Comparison of ENCODE assay signal across 8 cellular contexts in genomic region chr13:94548382-94549240, GRCh38. TPM values are rescaled to one million over a fixed set of nuclear protein-coding genes. Genes with fewer than 3 reads are reported as not detected.
DNase-seq lines count a peak whose midpoint lies in the region; ATAC-seq and TF ChIP-seq lines count a peak whose summit lies in the region.

No MANE protein-coding gene starts in this region.

- H3K36me3 ChIP-seq in GM23338 (ENCODE audit: insufficient read depth) (no peaks in the 10 kb centered on the region), KOPT-K1 (ENCODE audit: insufficient read depth, low read length) (no peaks in the 10 kb centered on the region), lower lobe of right lung (no peaks in the 10 kb centered on the region)

- H3K27ac ChIP-seq in GM23338 (ENCODE audit: low read depth): peak overlapping the region; percentile 95
- H3K27ac ChIP-seq in KOPT-K1 (ENCODE audit: low read depth, low read length, poor library complexity, severe bottlenecking): peak overlapping the region; percentile 95
- H3K27ac ChIP-seq in dorsolateral prefrontal cortex: peak overlapping the region; percentile 72 to 99 (median 97)
- peak overlapping the region; percentile 94 for H3K27ac ChIP-seq in lower lobe of right lung

- H3K79me2 ChIP-seq in GM23338 (replicated peaks; ENCODE audit: insufficient read depth): no peaks in the 10 kb centered on the region

- peak overlapping the region; percentile 83 for H3K4me3 Mint-ChIP-seq in GM23338
- peak overlapping the region; percentile 94 for H3K4me3 Mint-ChIP-seq in T-helper 2 cell treated with Interferon-gamma antibody and Interleukin-4, amounts not matched to agents 5 μg/mL and 100 μg/mL, for 36 hours
- peak overlapping the region; percentile 76 for H3K4me3 Mint-ChIP-seq in stimulated activated effector memory CD8-positive, alpha-beta T cell treated with anti-CD3 and anti-CD28 coated beads, Interleukin-12 subunit alpha, Interleukin-12 subunit beta, amount 100 ng/mL, for 72 hours

- no peaks in the 10 kb centered on the region; the same call in 1 of the 2 replicates for H3F3A ChIP-seq in GM23338 (replicated peaks; ENCODE audit: low read depth)

- H2AFZ ChIP-seq in GM23338: peak overlapping the region; percentile 86

- H3K27ac Mint-ChIP-seq in GM23338: peak overlapping the region; percentile 94
- peak overlapping the region; percentile 95 for H3K27ac Mint-ChIP-seq in T-helper 2 cell treated with Interferon-gamma antibody and Interleukin-4, amounts not matched to agents 5 μg/mL and 100 μg/mL, for 36 hours
- H3K27ac Mint-ChIP-seq in stimulated activated effector memory CD8-positive, alpha-beta T cell treated with anti-CD3 and anti-CD28 coated beads, Interleukin-12 subunit alpha, Interleukin-12 subunit beta, amount 100 ng/mL, for 72 hours: peak overlapping the region; percentile 100

- intact Hi-C loops in dorsolateral prefrontal cortex (cut with DNase I) (loop anchor here (2.0 to 5.0 kb wide), 3 partner anchors 46 to 116 kb away; partner anchors contain the start of gene GPR180 (in 1 of the 2)), lower lobe of right lung (cut with DNase I) (no loop called here)

- H3K27me3 ChIP-seq in GM23338 (ENCODE audit: insufficient read depth) (no peaks in the 10 kb centered on the region), dorsolateral prefrontal cortex (no peaks in the 10 kb centered on the region), lower lobe of right lung (ENCODE audit: low read depth) (no peaks in the 10 kb centered on the region)

- ATAC-seq in GM23338 (peak; percentile 75), lower lobe of right lung (peak; percentile 71 to 72)
- peak; percentile 58 for ATAC-seq in stimulated activated effector memory CD8-positive, alpha-beta T cell treated with anti-CD3 and anti-CD28 coated beads, Interleukin-12 subunit alpha, Interleukin-12 subunit beta, amount 100 ng/mL, for 72 hours

- no peaks in the 10 kb centered on the region for H4K20me1 ChIP-seq in GM23338 (replicated peaks; ENCODE audit: insufficient read depth)

- H3K9me3 ChIP-seq in KOPT-K1 (ENCODE audit: insufficient read depth, low read length, poor library complexity, severe bottlenecking) (no peaks in the 10 kb centered on the region), lower lobe of right lung (no peaks in the 10 kb centered on the region)

- H3K4me3 ChIP-seq in GM23338 (peak overlapping the region; percentile 75), dorsolateral prefrontal cortex (peak overlapping the region; percentile 57 to 97 (median 81)), lower lobe of right lung (peak overlapping the region; percentile 84)

- H3K4me1 Mint-ChIP-seq in GM23338: peaks cover 33% of the 10 kb centered on the region
- peaks cover 11% of the 10 kb centered on the region for H3K4me1 Mint-ChIP-seq in T-helper 2 cell treated with Interferon-gamma antibody and Interleukin-4, amounts not matched to agents 5 μg/mL and 100 μg/mL, for 36 hours (ENCODE audit: low read depth)
- H3K4me1 Mint-ChIP-seq in stimulated activated effector memory CD8-positive, alpha-beta T cell treated with anti-CD3 and anti-CD28 coated beads, Interleukin-12 subunit alpha, Interleukin-12 subunit beta, amount 100 ng/mL, for 72 hours: peaks cover 22% of the 10 kb centered on the region

- no peaks in the 10 kb centered on the region for H3K9me2 ChIP-seq in GM23338 (ENCODE audit: insufficient read depth)

- TF ChIP-seq CTCF in GM23338 (conservative IDR thresholded peaks at IDR 0.05; ENCODE audit: low read depth in 2 of 2): peak; percentile 30 to 54; a peak in 2 of 4 replicates
- peak in 15 of 56 donors; percentile 6 to 47 (median 18) for TF ChIP-seq CTCF in dorsolateral prefrontal cortex (IDR thresholded peaks at IDR 0.05 in 54 of 56, conservative IDR thresholded peaks at IDR 0.05 in 2 of 56; ENCODE audit: low read depth in 1 of 56, partially characterized antibody in 56 of 56)
- peak; percentile 24 for TF ChIP-seq CTCF in lower lobe of right lung (IDR thresholded peaks at IDR 0.05)

- peaks cover 26% of the 10 kb centered on the region for H3K4me1 ChIP-seq in GM23338 (ENCODE audit: insufficient read depth)
- peaks cover 9% of the 10 kb centered on the region for H3K4me1 ChIP-seq in lower lobe of right lung

- DNase-seq in NCI-H2029 (lab: John Stamatoyannopoulos, UW) (peak; percentile 43), NCI-H2029 treated with DMSO at 0.1 percent for 48 hours (lab: John Stamatoyannopoulos, UW) (no peak), GM23338 (ENCODE audit: low spot score) (peak; percentile 80), dorsolateral prefrontal cortex (peak; percentile 33 to 66 (median 48)), lower lobe of right lung (peak; percentile 71)
- DNase-seq in T-helper 2 cell treated with Interferon-gamma antibody and Interleukin-4, amounts not matched to agents 5 μg/mL and 100 μg/mL, for 36 hours (ENCODE audit: low spot score): no peak
- no peak for DNase-seq in stimulated activated effector memory CD8-positive, alpha-beta T cell treated with anti-CD3 and anti-CD28 coated beads, Interleukin-12 subunit alpha, Interleukin-12 subunit beta, amount 100 ng/mL, for 72 hours (ENCODE audit: low spot score in 2 of 2)

- H3K27me3 Mint-ChIP-seq in GM23338 (ENCODE audit: insufficient read depth, low read depth, poor library complexity): peaks cover 20% of the 10 kb centered on the region
- peaks cover 18% of the 10 kb centered on the region for H3K27me3 Mint-ChIP-seq in T-helper 2 cell treated with Interferon-gamma antibody and Interleukin-4, amounts not matched to agents 5 μg/mL and 100 μg/mL, for 36 hours (ENCODE audit: low read depth)

- peaks cover 6% of the 10 kb centered on the region; the same call in 2 of the 3 replicates for H3K36me3 Mint-ChIP-seq in GM23338 (ENCODE audit: low read depth)
- peaks cover 9% of the 10 kb centered on the region for H3K36me3 Mint-ChIP-seq in T-helper 2 cell treated with Interferon-gamma antibody and Interleukin-4, amounts not matched to agents 5 μg/mL and 100 μg/mL, for 36 hours (ENCODE audit: low read depth)
- peaks cover 27% of the 10 kb centered on the region for H3K36me3 Mint-ChIP-seq in stimulated activated effector memory CD8-positive, alpha-beta T cell treated with anti-CD3 and anti-CD28 coated beads, Interleukin-12 subunit alpha, Interleukin-12 subunit beta, amount 100 ng/mL, for 72 hours

- H3K9me3 Mint-ChIP-seq in GM23338: peaks cover 9% of the 10 kb centered on the region; the same call in 2 of the 3 replicates
- H3K9me3 Mint-ChIP-seq in T-helper 2 cell treated with Interferon-gamma antibody and Interleukin-4, amounts not matched to agents 5 μg/mL and 100 μg/mL, for 36 hours: peaks cover 7% of the 10 kb centered on the region
- H3K9me3 Mint-ChIP-seq in stimulated activated effector memory CD8-positive, alpha-beta T cell treated with anti-CD3 and anti-CD28 coated beads, Interleukin-12 subunit alpha, Interleukin-12 subunit beta, amount 100 ng/mL, for 72 hours: no peaks in the 10 kb centered on the region

- H3K4me2 ChIP-seq in GM23338: peak overlapping the region; percentile 81

TF ChIP-seq in GM23338, 12 proteins besides CTCF, POLR2A, EP300 and RAD21:
- TF ChIP-seq ZNF331 (CRISPR knock-in tag; IDR thresholded peaks at IDR 0.05; ENCODE audit: low read depth): no peak
- TF ChIP-seq, protein P1, sequence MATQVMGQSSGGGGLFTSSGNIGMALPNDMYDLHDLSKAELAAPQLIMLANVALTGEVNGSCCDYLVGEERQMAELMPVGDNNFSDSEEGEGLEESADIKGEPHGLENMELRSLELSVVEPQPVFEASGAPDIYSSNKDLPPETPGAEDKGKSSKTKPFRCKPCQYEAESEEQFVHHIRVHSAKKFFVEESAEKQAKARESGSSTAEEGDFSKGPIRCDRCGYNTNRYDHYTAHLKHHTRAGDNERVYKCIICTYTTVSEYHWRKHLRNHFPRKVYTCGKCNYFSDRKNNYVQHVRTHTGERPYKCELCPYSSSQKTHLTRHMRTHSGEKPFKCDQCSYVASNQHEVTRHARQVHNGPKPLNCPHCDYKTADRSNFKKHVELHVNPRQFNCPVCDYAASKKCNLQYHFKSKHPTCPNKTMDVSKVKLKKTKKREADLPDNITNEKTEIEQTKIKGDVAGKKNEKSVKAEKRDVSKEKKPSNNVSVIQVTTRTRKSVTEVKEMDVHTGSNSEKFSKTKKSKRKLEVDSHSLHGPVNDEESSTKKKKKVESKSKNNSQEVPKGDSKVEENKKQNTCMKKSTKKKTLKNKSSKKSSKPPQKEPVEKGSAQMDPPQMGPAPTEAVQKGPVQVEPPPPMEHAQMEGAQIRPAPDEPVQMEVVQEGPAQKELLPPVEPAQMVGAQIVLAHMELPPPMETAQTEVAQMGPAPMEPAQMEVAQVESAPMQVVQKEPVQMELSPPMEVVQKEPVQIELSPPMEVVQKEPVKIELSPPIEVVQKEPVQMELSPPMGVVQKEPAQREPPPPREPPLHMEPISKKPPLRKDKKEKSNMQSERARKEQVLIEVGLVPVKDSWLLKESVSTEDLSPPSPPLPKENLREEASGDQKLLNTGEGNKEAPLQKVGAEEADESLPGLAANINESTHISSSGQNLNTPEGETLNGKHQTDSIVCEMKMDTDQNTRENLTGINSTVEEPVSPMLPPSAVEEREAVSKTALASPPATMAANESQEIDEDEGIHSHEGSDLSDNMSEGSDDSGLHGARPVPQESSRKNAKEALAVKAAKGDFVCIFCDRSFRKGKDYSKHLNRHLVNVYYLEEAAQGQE (IDR thresholded peaks at IDR 0.05; ENCODE audit: unreplicated experiment): no peak

RNA-seq across cellular contexts. Expression of gene TGDS, which starts 47.3 kb away (rescaled TPM):
- total RNA-seq in GM23338 (2014; rRNA removed; shearing (Covaris generic)): 19.6 and 23.9 TPM in 2 replicates
- 18.1 and 18.4 TPM in 2 replicates for polyA plus RNA-seq in GM23338 (2016; fragmentation: Nextera tagmentation; extraction: Ambion mirVana)
- total RNA-seq in dorsolateral prefrontal cortex (1 to 10 TPM; 2.8 to 9.4 (median 5.8) TPM), lower lobe of right lung (10.5 TPM)

RNA-seq across cellular contexts. Expression of gene GPR180, which starts 53.0 kb away (rescaled TPM):
- 8.7 and 9.5 TPM in 2 replicates for total RNA-seq in GM23338 (2014; rRNA removed; shearing (Covaris generic))
- polyA plus RNA-seq in GM23338 (2016; fragmentation: Nextera tagmentation; extraction: Ambion mirVana): 3.1 and 3.7 TPM in 2 replicates
- total RNA-seq in dorsolateral prefrontal cortex (10 to 100 TPM in 95 of 120 experiments, 1 to 10 TPM in 25; 7.3 to 15.0 (median 11.3) TPM), lower lobe of right lung (5.5 TPM)

Comparison
In these comparisons a context has a peak if more than half of its experiments do, and no peak if none do; other contexts are left out.
1. DNase-seq: peak in NCI-H2029 (single experiment), GM23338 (single experiment), dorsolateral prefrontal cortex (10 of 10) and lower lobe of right lung (single experiment); none in NCI-H2029 treated with DMSO at 0.1 percent for 48 hours (single experiment), T-helper 2 cell treated with Interferon-gamma antibody and Interleukin-4, amounts not matched to agents 5 μg/mL and 100 μg/mL, for 36 hours (single experiment) and stimulated activated effector memory CD8-positive, alpha-beta T cell treated with anti-CD3 and anti-CD28 coated beads, Interleukin-12 subunit alpha, Interleukin-12 subunit beta, amount 100 ng/mL, for 72 hours (0 of 2).
2. Peak in every context shown above with its lines, with median percentiles within 50 percentile points of each other: ATAC-seq, H3K27ac ChIP-seq, H3K4me3 ChIP-seq, H3K27ac Mint-ChIP-seq and H3K4me3 Mint-ChIP-seq.